Comparison of ENCODE assay signal across 10 cellular contexts in genomic region chr17:44005527-44005864, GRCh38. TPM values are rescaled to one million over a fixed set of nuclear protein-coding genes. Genes with fewer than 3 reads are reported as not detected.
DNase-seq lines count a peak whose midpoint lies in the region; ATAC-seq and TF ChIP-seq lines count a peak whose summit lies in the region.
"Had no signal": no experiment of that assay in that cellular context is flagged by ENCODE, and none has a peak within 500 bp of the region (broad histone marks: within the 10 kb centered on the region; RNA-seq: fewer than 3 reads in every experiment).

No MANE protein-coding gene starts in this region.

- no peak for ATAC-seq in central memory CD8-positive, alpha-beta T cell (replicated peaks; ENCODE audit: extremely low read depth, poor library complexity, severe bottlenecking)
- ATAC-seq in HG03159 (IDR thresholded peaks at IDR 0.05; ENCODE audit: unreplicated experiment) (no peak), HG03571 (IDR thresholded peaks at IDR 0.05; ENCODE audit: unreplicated experiment) (no peak)

- H3K27me3 ChIP-seq in liver (ENCODE audit: control insufficient read depth in 4 of 4, insufficient read depth in 4 of 4, low read length in 3 of 4) (no peaks in the 10 kb centered on the region), subcutaneous abdominal adipose tissue (ENCODE audit: control insufficient read depth in 5 of 5, insufficient read depth in 4 of 5, low read length in 5 of 5) (peaks cover 20 to 42% (median 30%) of the 10 kb centered on the region in 5 donors)

- H3K4me1 Mint-ChIP-seq in activated CD4-positive, alpha-beta T cell treated with anti-CD3 and anti-CD28 coated beads, Interleukin-2, amount 10 ng/mL, durations not matched to agents 24 days and 14 days = peaks cover 20% of the 10 kb centered on the region
- peaks cover 22% of the 10 kb centered on the region for H3K4me1 Mint-ChIP-seq in central memory CD8-positive, alpha-beta T cell

- peak overlapping the region; percentile 94 to 98 for H3K27ac ChIP-seq in liver (ENCODE audit: low read depth in 1 of 2, low read length in 2 of 2)
- no peak overlapping the region for H3K27ac ChIP-seq in subcutaneous abdominal adipose tissue (ENCODE audit: low read depth, low read length)

- no peak for DNase-seq in activated CD4-positive, alpha-beta T cell treated with anti-CD3 and anti-CD28 coated beads, Interleukin-2, amount 10 ng/mL, durations not matched to agents 24 days and 14 days
- no peak for DNase-seq in activated CD4-positive, alpha-beta T cell treated with anti-CD3 and anti-CD28 coated beads for 1 hour
- no peak for DNase-seq in central memory CD8-positive, alpha-beta T cell (ENCODE audit: low spot score in 2 of 2)
- DNase-seq in SW480 (ENCODE audit: low spot score) = no peak

- TF ChIP-seq RAD21 in liver (IDR thresholded peaks at IDR 0.05) = no peak

- 1% methylated on average over 20 of the region's 20 CpGs for WGBS in liver

- H3K4me3 Mint-ChIP-seq in activated CD4-positive, alpha-beta T cell treated with anti-CD3 and anti-CD28 coated beads, Interleukin-2, amount 10 ng/mL, durations not matched to agents 24 days and 14 days = peak overlapping the region; percentile 55
- H3K4me3 Mint-ChIP-seq in central memory CD8-positive, alpha-beta T cell = peak overlapping the region; percentile 86

- TF ChIP-seq CTCF in liver (IDR thresholded peaks at IDR 0.05; ENCODE audit: low read depth, low read length, missing input control) = no peak

- H3K36me3 Mint-ChIP-seq in activated CD4-positive, alpha-beta T cell treated with anti-CD3 and anti-CD28 coated beads, Interleukin-2, amount 10 ng/mL, durations not matched to agents 24 days and 14 days (ENCODE audit: low read depth) = peaks cover 9% of the 10 kb centered on the region
- H3K36me3 Mint-ChIP-seq in central memory CD8-positive, alpha-beta T cell (ENCODE audit: insufficient read depth) = peaks cover 10% of the 10 kb centered on the region

- H3K36me3 ChIP-seq in liver (ENCODE audit: control insufficient read depth in 4 of 4, insufficient read depth in 3 of 4, low read depth in 1 of 4, low read length in 3 of 4) (peaks cover 4 to 17% (median 13%) of the 10 kb centered on the region in 4 donors), subcutaneous abdominal adipose tissue (ENCODE audit: control insufficient read depth in 5 of 5, insufficient read depth in 5 of 5, low read length in 5 of 5) (peaks cover 0 to 8% (median 6%) of the 10 kb centered on the region in 5 donors)

- intact Hi-C loops in activated CD4-positive, alpha-beta T cell treated with anti-CD3 and anti-CD28 coated beads, Interleukin-2, amount 10 ng/mL, durations not matched to agents 24 days and 14 days (cut with micrococcal nuclease) = loop anchor here (5.0 to 10.0 kb wide), 2 partner anchors 37 to 521 kb away; partner anchors contain the start of gene DHX8

- H3K4me1 ChIP-seq in liver (ENCODE audit: control insufficient read depth in 4 of 4, insufficient read depth in 4 of 4, low read length in 3 of 4) (peaks cover 21 to 80% (median 57%) of the 10 kb centered on the region in 4 donors), subcutaneous abdominal adipose tissue (ENCODE audit: control insufficient read depth in 5 of 5, insufficient read depth in 5 of 5, low read length in 5 of 5) (peaks cover 2 to 40% (median 36%) of the 10 kb centered on the region in 5 donors)

- H3K9me3 ChIP-seq in liver (ENCODE audit: control insufficient read depth in 4 of 4, low read length in 3 of 4) (no peaks in the 10 kb centered on the region), subcutaneous abdominal adipose tissue (ENCODE audit: control insufficient read depth in 5 of 5, low read length in 5 of 5) (no peaks in the 10 kb centered on the region)

- H3K4me3 ChIP-seq in liver (ENCODE audit: low read depth in 1 of 3, low read length in 3 of 3) = peak overlapping the region; percentile 78 to 90 (median 81)
- peak overlapping the region in 3 of 5 donors; percentile 51 to 74 (median 67) for H3K4me3 ChIP-seq in subcutaneous abdominal adipose tissue (ENCODE audit: low read depth in 1 of 5, low read length in 5 of 5)

- H3K27ac Mint-ChIP-seq in activated CD4-positive, alpha-beta T cell treated with anti-CD3 and anti-CD28 coated beads, Interleukin-2, amount 10 ng/mL, durations not matched to agents 24 days and 14 days = no peak overlapping the region
- H3K27ac Mint-ChIP-seq in central memory CD8-positive, alpha-beta T cell (ENCODE audit: low read depth) = no peak overlapping the region

- H3K9ac ChIP-seq in liver (ENCODE audit: low read depth in 1 of 2, low read length in 2 of 2) (peak overlapping the region in 1 of 2 donors; percentile 68), subcutaneous abdominal adipose tissue (ENCODE audit: low read length in 5 of 5) (peak overlapping the region in 1 of 5 donors; percentile 25)

- H3K9me3 Mint-ChIP-seq in activated CD4-positive, alpha-beta T cell treated with anti-CD3 and anti-CD28 coated beads, Interleukin-2, amount 10 ng/mL, durations not matched to agents 24 days and 14 days = no peaks in the 10 kb centered on the region
- no peaks in the 10 kb centered on the region for H3K9me3 Mint-ChIP-seq in central memory CD8-positive, alpha-beta T cell

- peaks cover 16% of the 10 kb centered on the region for H3K27me3 Mint-ChIP-seq in activated CD4-positive, alpha-beta T cell treated with anti-CD3 and anti-CD28 coated beads, Interleukin-2, amount 10 ng/mL, durations not matched to agents 24 days and 14 days
- peaks cover 9% of the 10 kb centered on the region for H3K27me3 Mint-ChIP-seq in central memory CD8-positive, alpha-beta T cell

TF ChIP-seq in liver, 16 proteins besides CTCF, POLR2A, EP300 and RAD21:
- no peak for TF ChIP-seq FOXA2 (IDR thresholded peaks at IDR 0.05)
- peak in 1 of 2 donors; percentile 2 for TF ChIP-seq HNF4A (conservative IDR thresholded peaks at IDR 0.05)

RNA-seq across cellular contexts. Expression of gene NAGS, which starts 1.1 kb away (rescaled TPM):
- 0.59 and 0.91 TPM in 2 replicates for total RNA-seq in activated CD4-positive, alpha-beta T cell treated with anti-CD3 and anti-CD28 coated beads, Interleukin-2, amount 10 ng/mL, durations not matched to agents 24 days and 14 days
- total RNA-seq in liver = 10 to 100 TPM; 21.5 to 29.4 TPM
- polyA plus RNA-seq in liver = 10 to 100 TPM; 27.1 to 29.8 TPM

RNA-seq across cellular contexts. Expression of gene TMEM101, which starts 9.3 kb away (rescaled TPM):
- 27.5 and 32.8 TPM in 2 replicates for total RNA-seq in activated CD4-positive, alpha-beta T cell treated with anti-CD3 and anti-CD28 coated beads, Interleukin-2, amount 10 ng/mL, durations not matched to agents 24 days and 14 days
- 10 to 100 TPM; 24.4 to 25.7 TPM for total RNA-seq in liver
- polyA plus RNA-seq in liver = 10 to 100 TPM; 12.0 to 18.4 TPM

RNA-seq across cellular contexts. Expression of gene PYY, which starts 51.8 kb away (rescaled TPM):
- total RNA-seq in activated CD4-positive, alpha-beta T cell treated with anti-CD3 and anti-CD28 coated beads, Interleukin-2, amount 10 ng/mL, durations not matched to agents 24 days and 14 days = 0.26 TPM in 1 of 2 replicates, not detected in the other
- total RNA-seq in liver = not detected
- polyA plus RNA-seq in liver = under 1 TPM in 1 of 2 donors, not detected in 1; 0.05 TPM
- total RNA-seq: A172 had no signal
- polyA plus RNA-seq: adipose tissue had no signal

Comparison
In these comparisons a context has a peak if more than half of its experiments do, and no peak if none do; other contexts are left out.
1. RNA of gene NAGS, which starts 1.1 kb away (total RNA-seq): 21.5 to 29.4 TPM in liver; 0.59 to 0.91 TPM in activated CD4-positive, alpha-beta T cell treated with anti-CD3 and anti-CD28 coated beads, Interleukin-2, amount 10 ng/mL, durations not matched to agents 24 days and 14 days; every median in the first group is over 10 times any median in the second.